Comparison of ENCODE assay signal across 16 cellular contexts in genomic region chr18:63130176-63130575, GRCh38.
A peak's percentile ranks its signal among the peaks of the same experiment; 100 is the strongest.
DNase-seq lines count a peak whose midpoint lies in the region; ATAC-seq, FAIRE-seq and TF ChIP-seq lines count a peak whose summit lies in the region.
"Had no signal": no experiment of that assay in that cellular context is flagged by ENCODE, and none has a peak within 500 bp of the region (broad histone marks: within the 10 kb centered on the region; RNA-seq: fewer than 3 reads in every experiment).

No MANE protein-coding gene starts in this region.

- TF ChIP-seq POLR2A in GM12891 (IDR thresholded peaks at IDR 0.05; ENCODE audit: low read depth, low read length): no peak

- no peaks in the 10 kb centered on the region for H3K9me3 ChIP-seq in A673 (ENCODE audit: low read depth, low read length, poor library complexity, severe bottlenecking)
- H3K9me3 ChIP-seq: Peyer's patch had no signal

- H3K9me3 Mint-ChIP-seq in activated naive CD8-positive, alpha-beta T cell treated with anti-CD3 and anti-CD28 coated beads, Interleukin-2, amount 50 U/mL, for 24 hours: no peaks in the 10 kb centered on the region
- H3K9me3 Mint-ChIP-seq: IgD-negative memory B cell had no signal

- CTCF ChIA-PET in A673 (lab: Charles Lee): no interaction called here

- BruUV-seq in A673 (replicated peaks; lab: Mats Ljungman, UMichigan): no TSS peak

- H3K4me3 ChIP-seq in A673 (ENCODE audit: low read depth, low read length, poor library complexity, severe bottlenecking): no peak overlapping the region
- H3K4me3 ChIP-seq: BLaER1 treated with 17β-estradiol and CSF1 and Interleukin-3, amounts not matched to agents 10 nM and 100 nM; GM23248; Peyer's patch had no signal

- H3K4me1 ChIP-seq in A673 (ENCODE audit: insufficient read depth, low read length, poor library complexity, severe bottlenecking) (peaks cover 34% of the 10 kb centered on the region), foreskin keratinocyte (no peaks in the 10 kb centered on the region)

- ATAC-seq in activated naive CD8-positive, alpha-beta T cell treated with anti-CD3 and anti-CD28 coated beads, Interleukin-2, amount 50 U/mL, for 24 hours: no peak
- ATAC-seq in GM18519 (IDR thresholded peaks at IDR 0.05; ENCODE audit: low FRiP score, unreplicated experiment) (no peak), foreskin keratinocyte (no peak)

- H3K36me3 Mint-ChIP-seq in activated naive CD8-positive, alpha-beta T cell treated with anti-CD3 and anti-CD28 coated beads, Interleukin-2, amount 50 U/mL, for 24 hours (ENCODE audit: low read depth): peaks cover 10% of the 10 kb centered on the region
- H3K36me3 Mint-ChIP-seq: IgD-negative memory B cell had no signal

- no peak for TF ChIP-seq CTCF in A673 (conservative IDR thresholded peaks at IDR 0.05; ENCODE audit: low read depth, low read length)
- TF ChIP-seq CTCF in foreskin keratinocyte (conservative IDR thresholded peaks at IDR 0.05): no peak

- DNase-seq in A673 (ENCODE audit: low spot score) (peak; percentile 86), GM12891 (ENCODE audit: insufficient read length, low spot score) (no peak), NCI-H69 (lab: John Stamatoyannopoulos, UW) (peak; percentile 81), NOMO-1 treated with dmso at 0.1 percent for 144 hours (lab: John Stamatoyannopoulos, UW; ENCODE audit: unreplicated experiment) (no peak), foreskin keratinocyte (no peak)
- DNase-seq in activated naive CD8-positive, alpha-beta T cell treated with anti-CD3 and anti-CD28 coated beads, Interleukin-2, amount 50 U/mL, for 24 hours: no peak
- DNase-seq: DMS79, GM23248, HCEC 1CT, NCI-H187 treated with DMSO at 0.1 percent for 48 hours, NCI-H345, NCI-H524 treated with DMSO at 0.1 percent for 48 hours, Peyer's patch had no signal

- H3K27me3 Mint-ChIP-seq in activated naive CD8-positive, alpha-beta T cell treated with anti-CD3 and anti-CD28 coated beads, Interleukin-2, amount 50 U/mL, for 24 hours: no peaks in the 10 kb centered on the region
- H3K27me3 Mint-ChIP-seq: IgD-negative memory B cell had no signal

- POLR2A ChIA-PET in A673 (lab: Charles Lee; ENCODE audit: low non-redundant PET): no interaction called here

- FAIRE-seq in GM12891 (lab: Jason Lieb, UNC): peak; percentile 31

- H3K27ac ChIP-seq in A673 (ENCODE audit: low read depth, low read length, poor library complexity, severe bottlenecking) (peak overlapping the region; percentile 55), foreskin keratinocyte (no peak overlapping the region)
- H3K27ac ChIP-seq: GM23248, Peyer's patch had no signal

- H3K27me3 ChIP-seq in A673 (replicated peaks; ENCODE audit: insufficient read depth, low read depth, low read length, poor library complexity) (no peaks in the 10 kb centered on the region), foreskin keratinocyte (peaks cover 25% of the 10 kb centered on the region)
- H3K27me3 ChIP-seq: BLaER1 treated with 17β-estradiol and CSF1 and Interleukin-3, amounts not matched to agents 10 nM and 100 nM; Peyer's patch had no signal

- intact Hi-C loops in A673 (cut with micrococcal nuclease; ENCODE audit: unreplicated experiment): loop anchor here (1.0 to 2.0 kb wide), 2 partner anchors 187 to 247 kb away; no protein-coding TSS in a partner anchor

- no peak overlapping the region for H3K4me3 Mint-ChIP-seq in activated naive CD8-positive, alpha-beta T cell treated with anti-CD3 and anti-CD28 coated beads, Interleukin-2, amount 50 U/mL, for 24 hours

- H3K27ac Mint-ChIP-seq in activated naive CD8-positive, alpha-beta T cell treated with anti-CD3 and anti-CD28 coated beads, Interleukin-2, amount 50 U/mL, for 24 hours: peak overlapping the region; percentile 53

- H3K4me1 Mint-ChIP-seq in activated naive CD8-positive, alpha-beta T cell treated with anti-CD3 and anti-CD28 coated beads, Interleukin-2, amount 50 U/mL, for 24 hours: peaks cover 21% of the 10 kb centered on the region

- no peaks in the 10 kb centered on the region for H3K36me3 ChIP-seq in A673 (ENCODE audit: insufficient read depth, low read length, poor library complexity, severe bottlenecking)
- H3K36me3 ChIP-seq: Peyer's patch had no signal

TF ChIP-seq in GM12891, 5 proteins besides CTCF, POLR2A, EP300 and RAD21:
- TF ChIP-seq TAF1 (IDR thresholded peaks at IDR 0.05; ENCODE audit: low read depth, low read length) (no peak), SPI1 (IDR thresholded peaks at IDR 0.05; ENCODE audit: low read depth, low read length) (no peak), POU2F2 (IDR thresholded peaks at IDR 0.05; ENCODE audit: low read depth, low read length) (no peak), PAX5 (IDR thresholded peaks at IDR 0.05; ENCODE audit: insufficient read depth, low read length, severe bottlenecking) (no peak), POLR2AphosphoS5 (IDR thresholded peaks at IDR 0.05; ENCODE audit: low read depth, low read length) (no peak)

Comparison
In these comparisons a context has a peak if more than half of its experiments do, and no peak if none do; other contexts are left out.
1. DNase-seq: peak in A673 (single experiment) and NCI-H69 (single experiment); none in GM12891 (single experiment), activated naive CD8-positive, alpha-beta T cell treated with anti-CD3 and anti-CD28 coated beads, Interleukin-2, amount 50 U/mL, for 24 hours (single experiment), NOMO-1 treated with dmso at 0.1 percent for 144 hours (single experiment) and foreskin keratinocyte (0 of 2).